In the genomic region with DNA sequence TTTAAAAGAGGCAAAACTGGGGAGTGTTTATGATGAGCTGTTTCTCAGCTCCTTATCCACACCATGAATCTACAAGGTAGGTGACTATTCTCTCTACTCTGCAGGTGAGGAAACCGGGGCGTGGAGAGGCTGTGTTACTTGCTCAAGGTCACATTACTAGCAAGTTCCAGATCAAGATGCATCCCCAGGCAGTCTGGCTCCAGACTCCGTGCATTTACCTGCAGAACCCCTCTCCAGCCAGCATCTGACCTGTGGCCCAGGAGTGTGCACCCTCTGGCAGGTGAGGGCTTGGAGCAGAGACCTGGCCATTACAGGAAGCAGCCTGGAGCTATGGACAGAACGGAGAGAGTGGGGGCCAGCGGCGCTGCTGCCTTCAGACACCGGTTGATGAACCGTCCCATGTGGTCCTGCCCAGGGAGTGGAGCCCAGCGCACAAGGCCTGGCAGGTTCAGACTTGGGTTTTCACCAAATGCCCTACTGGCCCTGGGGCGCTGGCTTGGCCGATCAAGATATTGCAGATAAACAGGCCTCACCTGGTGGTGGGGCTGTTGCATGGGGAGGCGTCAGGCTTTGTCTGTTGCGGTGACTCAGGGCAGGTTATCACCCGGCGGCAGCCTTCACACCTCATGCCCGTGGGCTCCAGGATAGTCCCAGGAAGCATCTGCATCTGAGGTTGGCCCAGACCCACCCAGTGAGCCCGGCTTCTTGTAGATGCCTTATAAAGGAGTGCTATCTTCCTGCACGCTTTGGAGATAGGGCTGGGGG, we compare ENCODE assay signal across 21 cellular contexts. TPM values are rescaled to one million over a fixed set of nuclear protein-coding genes. Genes with fewer than 3 reads are reported as not detected.
"Had no signal": no experiment of that assay in that cellular context is flagged by ENCODE, and none has a peak within 500 bp of the region (broad histone marks: within the 10 kb centered on the region; RNA-seq: fewer than 3 reads in every experiment).

No MANE protein-coding gene starts in this region.

- H3K36me3 Mint-ChIP-seq: activated naive CD8-positive, alpha-beta T cell treated with anti-CD3 and anti-CD28 coated beads, Interleukin-2, amount 10 ng/mL, durations not matched to agents 7 days and 5 days; immature natural killer cell; naive thymus-derived CD8-positive, alpha-beta T cell had no signal

- DNase-seq: activated B cell treated with CpG ODN at 0.5 μM for 24 hours; activated CD4-positive, alpha-beta T cell treated with anti-CD3 and anti-CD28 coated beads for 4 hours; activated CD8-positive, alpha-beta T cell treated with anti-CD3 and anti-CD28 coated beads for 36 hours; activated naive CD4-positive, alpha-beta T cell treated with Interleukin-2 at 50 U/mL for 16 hours; activated naive CD8-positive, alpha-beta T cell treated with anti-CD3 and anti-CD28 coated beads, Interleukin-2, amount 10 ng/mL, durations not matched to agents 7 days and 5 days; activated T-cell treated with anti-CD3 and anti-CD28 coated beads, Interleukin-2, amount 50 U/mL, for 1 hour; amygdala; caudate nucleus; immature natural killer cell; mesenchymal stem cell; naive thymus-derived CD8-positive, alpha-beta T cell; SK-N-SH; stimulated activated naive CD4-positive, alpha-beta T cell; transverse colon had no signal

- H3K27ac Mint-ChIP-seq: activated B cell treated with CpG ODN at 0.5 μM for 24 hours; activated CD8-positive, alpha-beta T cell treated with anti-CD3 and anti-CD28 coated beads for 36 hours; activated naive CD8-positive, alpha-beta T cell treated with anti-CD3 and anti-CD28 coated beads, Interleukin-2, amount 10 ng/mL, durations not matched to agents 7 days and 5 days; activated T-helper 17 cell treated with anti-CD3 and anti-CD28 coated beads, Interleukin-2, amount 50 U/mL, for 72 hours; immature natural killer cell; T-helper 2 cell treated with Interferon-gamma antibody and Interleukin-4, amounts not matched to agents 5 μg/mL and 100 μg/mL, for 36 hours had no signal

- H3K4me2 ChIP-seq: SK-N-SH had no signal

- H3K9me3 Mint-ChIP-seq: activated B cell treated with CpG ODN at 0.5 μM for 24 hours; activated CD8-positive, alpha-beta T cell treated with anti-CD3 and anti-CD28 coated beads for 36 hours; activated naive CD8-positive, alpha-beta T cell treated with anti-CD3 and anti-CD28 coated beads, Interleukin-2, amount 10 ng/mL, durations not matched to agents 7 days and 5 days; activated T-helper 17 cell treated with anti-CD3 and anti-CD28 coated beads, Interleukin-2, amount 50 U/mL, for 72 hours; immature natural killer cell; naive thymus-derived CD8-positive, alpha-beta T cell; T-helper 2 cell treated with Interferon-gamma antibody and Interleukin-4, amounts not matched to agents 5 μg/mL and 100 μg/mL, for 36 hours had no signal

- H3K27me3 ChIP-seq: suprapubic skin, transverse colon had no signal

- FAIRE-seq: frontal cortex, TTC549 had no signal

- ATAC-seq: activated CD8-positive, alpha-beta T cell treated with anti-CD3 and anti-CD28 coated beads for 36 hours; activated T-helper 17 cell treated with anti-CD3 and anti-CD28 coated beads, Interleukin-2, amount 50 U/mL, for 72 hours; naive thymus-derived CD8-positive, alpha-beta T cell had no signal

- H3K4me3 ChIP-seq: suprapubic skin, transverse colon had no signal

- H3K4me1 ChIP-seq: parathyroid adenoma, transverse colon had no signal

- H3K79me2 ChIP-seq: parathyroid adenoma had no signal

- H3K9ac ChIP-seq: parathyroid adenoma, SK-N-SH had no signal

- H3K36me3 ChIP-seq: suprapubic skin, transverse colon had no signal

- H3K27ac ChIP-seq: epithelial cell of prostate, parathyroid adenoma, suprapubic skin, transverse colon had no signal

- H2AFZ ChIP-seq: parathyroid adenoma had no signal

- H3K9me3 ChIP-seq: SK-N-SH, suprapubic skin, transverse colon had no signal

- H3K4me3 Mint-ChIP-seq: activated B cell treated with CpG ODN at 0.5 μM for 24 hours; activated CD8-positive, alpha-beta T cell treated with anti-CD3 and anti-CD28 coated beads for 36 hours; activated naive CD8-positive, alpha-beta T cell treated with anti-CD3 and anti-CD28 coated beads, Interleukin-2, amount 10 ng/mL, durations not matched to agents 7 days and 5 days; activated T-helper 17 cell treated with anti-CD3 and anti-CD28 coated beads, Interleukin-2, amount 50 U/mL, for 72 hours; immature natural killer cell; T-helper 2 cell treated with Interferon-gamma antibody and Interleukin-4, amounts not matched to agents 5 μg/mL and 100 μg/mL, for 36 hours had no signal

RNA-seq across cellular contexts. Expression of a gene that starts 29.2 kb away (rescaled TPM):
- total RNA-seq: activated CD8-positive, alpha-beta T cell treated with anti-CD3 and anti-CD28 coated beads for 36 hours; activated naive CD8-positive, alpha-beta T cell treated with anti-CD3 and anti-CD28 coated beads, Interleukin-2, amount 10 ng/mL, durations not matched to agents 7 days and 5 days; activated T-helper 17 cell treated with anti-CD3 and anti-CD28 coated beads, Interleukin-2, amount 50 U/mL, for 72 hours; naive thymus-derived CD8-positive, alpha-beta T cell had no signal
- polyA plus RNA-seq: naive thymus-derived CD8-positive, alpha-beta T cell had no signal
